8 cellular contexts compared by ENCODE assay signal in genomic region chr20:37903317-37904007, GRCh38. TPM values are rescaled to one million over a fixed set of nuclear protein-coding genes. Genes with fewer than 3 reads are reported as not detected.
DNase-seq lines count a peak whose midpoint lies in the region; ATAC-seq and TF ChIP-seq lines count a peak whose summit lies in the region.

No MANE protein-coding gene starts in this region.

- TF ChIP-seq CTCF in LNCaP clone FGC (IDR thresholded peaks at IDR 0.05; ENCODE audit: control insufficient read depth, extremely low read depth, insufficient read depth) = peak; percentile 50
- TF ChIP-seq CTCF in epithelial cell of proximal tubule (conservative IDR thresholded peaks at IDR 0.05; ENCODE audit: low read depth, low read length) = peak; percentile 38

- H3K79me1 ChIP-seq in trophoblast cell (ENCODE audit: low read length) = no peaks in the 10 kb centered on the region

- H3K4me3 ChIP-seq in LNCaP clone FGC (ENCODE audit: low read depth, low read length) (peak overlapping the region; percentile 41), epithelial cell of proximal tubule (ENCODE audit: low read depth, low read length) (peak overlapping the region; percentile 66), trophoblast cell (ENCODE audit: low read depth, low read length) (peak overlapping the region; percentile 61)

- H2BK12ac ChIP-seq in trophoblast cell (ENCODE audit: low read length) = no peak overlapping the region

- no peak overlapping the region for H2BK5ac ChIP-seq in trophoblast cell (ENCODE audit: low read depth, low read length, poor library complexity)

- no peak overlapping the region for H4K8ac ChIP-seq in trophoblast cell (ENCODE audit: low read depth, low read length)

- H2AK5ac ChIP-seq in trophoblast cell (ENCODE audit: low read length) = no peak overlapping the region

- peaks cover 2 to 4% of the 10 kb centered on the region in 2 experiments for H3K4me1 ChIP-seq in trophoblast cell (ENCODE audit: control insufficient read depth in 1 of 2, insufficient read depth in 2 of 2, low read length in 2 of 2)

- ATAC-seq in HG02852 (IDR thresholded peaks at IDR 0.05; ENCODE audit: unreplicated experiment) = no peak
- ATAC-seq in HG02763 (IDR thresholded peaks at IDR 0.05; ENCODE audit: unreplicated experiment) = no peak
- ATAC-seq in GM21786 (IDR thresholded peaks at IDR 0.05; ENCODE audit: unreplicated experiment) = no peak

- no CpG with 5 or more reads among the region's 67 CpGs for WGBS in trophoblast cell (ENCODE audit: extremely low coverage, insufficient coverage, insufficient read length)

- DNase-seq in GM03348 (ENCODE audit: low spot score) = peak; percentile 59
- DNase-seq in LNCaP clone FGC (ENCODE audit: low read depth) = no peak
- no peak for DNase-seq in epithelial cell of proximal tubule (ENCODE audit: low read depth)
- DNase-seq in trophoblast cell = no peak
- DNase-seq in NCI-H2081 (lab: John Stamatoyannopoulos, UW) = no peak

- no peak overlapping the region for H3K23ac ChIP-seq in trophoblast cell (ENCODE audit: low read length)

- H3K36me3 ChIP-seq in trophoblast cell (ENCODE audit: control insufficient read depth in 1 of 2, insufficient read depth in 2 of 2, low read length in 2 of 2) = no peaks in the 10 kb centered on the region

- H3K4me2 ChIP-seq in trophoblast cell (ENCODE audit: low read length) = peak overlapping the region; percentile 71

- H3K27ac ChIP-seq in trophoblast cell (ENCODE audit: low read depth, low read length) = no peak overlapping the region

- no peaks in the 10 kb centered on the region for H3K9me3 ChIP-seq in trophoblast cell (ENCODE audit: insufficient read depth, low read depth, low read length)

- no peak overlapping the region for H3K4ac ChIP-seq in trophoblast cell (ENCODE audit: low read depth, low read length)

- H2BK120ac ChIP-seq in trophoblast cell (ENCODE audit: insufficient read depth, low read length, poor library complexity) = no peak overlapping the region

- no peak overlapping the region for H4K12ac ChIP-seq in trophoblast cell (ENCODE audit: low read depth, low read length)

- H3K14ac ChIP-seq in trophoblast cell (ENCODE audit: low read length) = no peak overlapping the region

- H3K79me2 ChIP-seq in trophoblast cell (ENCODE audit: control insufficient read depth, insufficient read depth, low read length, poor library complexity) = no peaks in the 10 kb centered on the region

- H3K9ac ChIP-seq in trophoblast cell (ENCODE audit: low read length) = no peak overlapping the region

- no peak overlapping the region for H2AFZ ChIP-seq in trophoblast cell (ENCODE audit: insufficient read depth, low read length, poor library complexity)

- H3K18ac ChIP-seq in trophoblast cell (ENCODE audit: low read length) = peak overlapping the region; percentile 46

- H3K27me3 ChIP-seq in trophoblast cell (ENCODE audit: insufficient read depth, low read length) = peaks cover 7% of the 10 kb centered on the region

- H4K91ac ChIP-seq in trophoblast cell (ENCODE audit: low read depth, low read length) = no peak overlapping the region

RNA-seq across cellular contexts. Expression of gene VSTM2L, which starts 0.5 kb away (rescaled TPM):
- total RNA-seq in epithelial cell of proximal tubule = 2.8 and 4.5 TPM in 2 replicates
- 6.7 and 7.5 TPM in 2 replicates for polyA plus RNA-seq in trophoblast cell (2013)
